ENCODE assay signal across 11 cellular contexts in genomic region chr12:57131896-57132744, GRCh38. TPM values are rescaled to one million over a fixed set of nuclear protein-coding genes. Genes with fewer than 3 reads are reported as not detected.
DNase-seq lines count a peak whose midpoint lies in the region; ATAC-seq and TF ChIP-seq lines count a peak whose summit lies in the region.
"Had no signal": no experiment of that assay in that cellular context is flagged by ENCODE, and none has a peak within 500 bp of the region (broad histone marks: within the 10 kb centered on the region; RNA-seq: fewer than 3 reads in every experiment).

No MANE protein-coding gene starts in this region.

- POLR2A ChIA-PET in MCF 10A (lab: Yijun Ruan, JAX) = interaction anchor here (0.6 to 2.3 kb wide), 5 partner anchors 18 to 35 kb away, joined by 3 to 12 read pairs (median 4); no protein-coding TSS in a partner anchor

- H3K4me3 ChIP-seq in mammary epithelial cell (replicated peaks in 1 of 3; ENCODE audit: insufficient read depth in 1 of 3, low read depth in 2 of 3, low read length in 3 of 3) = no peak overlapping the region
- no peak overlapping the region for H3K4me3 ChIP-seq in colonic mucosa
- peak overlapping the region in 1 of 2 donors; percentile 13 for H3K4me3 ChIP-seq in mucosa of rectum (ENCODE audit: low read length in 2 of 2)
- peak overlapping the region; percentile 23 for H3K4me3 ChIP-seq in upper lobe of right lung

- BruUV-seq in MCF 10A (replicated peaks; lab: Mats Ljungman, UMichigan) (no TSS peak), mammary epithelial cell (replicated peaks; lab: Mats Ljungman, UMichigan) (no TSS peak)

- no peak overlapping the region for H3K4me2 ChIP-seq in mammary epithelial cell (ENCODE audit: insufficient read depth, low read depth, low read length)

- no peak overlapping the region for H3K4me3 Mint-ChIP-seq in MCF 10A (ENCODE audit: unreplicated experiment)

- intact Hi-C loops in MCF 10A (cut with micrococcal nuclease) (no loop called here), mammary epithelial cell (cut with micrococcal nuclease) (no loop called here), colonic mucosa (cut with DNase I) (no loop called here), upper lobe of right lung (cut with DNase I) (loop anchor here (5.0 kb wide), 1 partner anchor 45 kb away; no protein-coding TSS in a partner anchor)

- DNase-seq in MCF 10A (ENCODE audit: unreplicated experiment) = no peak
- DNase-seq in mammary epithelial cell = no peak
- no peak for DNase-seq in colonic mucosa
- DNase-seq in upper lobe of right lung = no peak
- DNase-seq in GM20000 (ENCODE audit: low spot score) = no peak
- DNase-seq in dedifferentiated amniotic fluid mesenchymal stem cell (ENCODE audit: extremely low spot score) = no peak
- DNase-seq: KBM-7 had no signal

- H2AFZ ChIP-seq in mammary epithelial cell (ENCODE audit: low read depth, low read length) = no peak overlapping the region

- no peak for TF ChIP-seq CTCF in MCF 10A (IDR thresholded peaks at IDR 0.05; ENCODE audit: unreplicated experiment)
- TF ChIP-seq CTCF in mammary epithelial cell (conservative IDR thresholded peaks at IDR 0.05 in 1 of 2, IDR thresholded peaks at IDR 0.05 in 1 of 2; ENCODE audit: extremely low read depth in 1 of 2, insufficient read depth in 1 of 2, low read depth in 1 of 2, low read length in 2 of 2) = no peak
- TF ChIP-seq CTCF in colonic mucosa (IDR thresholded peaks at IDR 0.05) = no peak
- TF ChIP-seq CTCF in upper lobe of right lung (IDR thresholded peaks at IDR 0.05) = no peak
- no peak for TF ChIP-seq CTCF in GM20000 (IDR thresholded peaks at IDR 0.05; ENCODE audit: extremely low read depth, missing control alignments)

- no peaks in the 10 kb centered on the region for H3K9me3 Mint-ChIP-seq in MCF 10A (ENCODE audit: unreplicated experiment)

- H3K36me3 ChIP-seq in mammary epithelial cell (ENCODE audit: insufficient read depth, low read length) (no peaks in the 10 kb centered on the region), colonic mucosa (no peaks in the 10 kb centered on the region), mucosa of rectum (ENCODE audit: control insufficient read depth in 2 of 2, insufficient read depth in 2 of 2, low read length in 2 of 2) (no peaks in the 10 kb centered on the region), upper lobe of right lung (no peaks in the 10 kb centered on the region)

- H3K9ac ChIP-seq in mammary epithelial cell (ENCODE audit: insufficient read depth, low read length) (no peak overlapping the region), colonic mucosa (ENCODE audit: low read depth in 2 of 2, low read length in 2 of 2) (peak overlapping the region; percentile 39 to 87), mucosa of rectum (ENCODE audit: low read depth in 1 of 2, low read length in 2 of 2) (peak overlapping the region; percentile 12 to 43)

- H3K79me2 ChIP-seq in mammary epithelial cell (ENCODE audit: insufficient read depth, low read length) = no peaks in the 10 kb centered on the region

- ATAC-seq in upper lobe of right lung = no peak
- no peak for ATAC-seq in esophagus mucosa
- ATAC-seq: HCT116 had no signal

- H3K27me3 Mint-ChIP-seq in MCF 10A (ENCODE audit: insufficient read depth, unreplicated experiment) = no peaks in the 10 kb centered on the region

- H4K20me1 ChIP-seq in mammary epithelial cell (ENCODE audit: insufficient read depth, low read length) = no peaks in the 10 kb centered on the region

- in situ Hi-C loops in mammary epithelial cell (cut with MboI; ENCODE audit: low sequenced_read_pairs in 2 of 2) = no loop called here

- H3K9me3 ChIP-seq in mammary epithelial cell (replicated peaks; ENCODE audit: insufficient read depth, low read length) (no peaks in the 10 kb centered on the region), colonic mucosa (no peaks in the 10 kb centered on the region), mucosa of rectum (ENCODE audit: control insufficient read depth in 2 of 2, low read length in 2 of 2) (no peaks in the 10 kb centered on the region), upper lobe of right lung (no peaks in the 10 kb centered on the region)

- CTCF ChIA-PET in MCF 10A (lab: Yijun Ruan, JAX) (interaction anchor here (0.6 to 19.4 kb wide), 4 partner anchors 10 to 489 kb away, joined by 3 to 530 read pairs (median 4); no protein-coding TSS in a partner anchor), mammary epithelial cell (lab: Charles Lee; ENCODE audit: low non-redundant PET) (no interaction called here)

- H3K27me3 ChIP-seq in mammary epithelial cell (ENCODE audit: insufficient read depth, low read length) (no peaks in the 10 kb centered on the region), colonic mucosa (no peaks in the 10 kb centered on the region), mucosa of rectum (ENCODE audit: control insufficient read depth in 2 of 2, insufficient read depth in 2 of 2, low read length in 2 of 2) (no peaks in the 10 kb centered on the region), upper lobe of right lung (no peaks in the 10 kb centered on the region)

- H3K4me1 ChIP-seq in mammary epithelial cell (ENCODE audit: insufficient read depth, low read length) = peaks cover 5% of the 10 kb centered on the region
- H3K4me1 ChIP-seq in colonic mucosa = no peaks in the 10 kb centered on the region
- peaks cover 21 to 40% of the 10 kb centered on the region in 2 donors for H3K4me1 ChIP-seq in mucosa of rectum (ENCODE audit: control insufficient read depth in 2 of 2, insufficient read depth in 2 of 2, low read length in 2 of 2)
- H3K4me1 ChIP-seq in upper lobe of right lung = peaks cover 38% of the 10 kb centered on the region

- dilution Hi-C loops in mammary epithelial cell (cut with HindIII; ENCODE audit: low sequenced_read_pairs) = no loop called here

- H3K27ac ChIP-seq in mammary epithelial cell (ENCODE audit: insufficient read depth, low read depth, low read length) (no peak overlapping the region), colonic mucosa (peak overlapping the region; percentile 26), mucosa of rectum (ENCODE audit: low read depth in 2 of 2, low read length in 2 of 2) (peak overlapping the region; percentile 41 to 65), upper lobe of right lung (peak overlapping the region; percentile 71)

- H3K36me3 Mint-ChIP-seq in MCF 10A (ENCODE audit: insufficient read depth, unreplicated experiment) = peaks cover 5% of the 10 kb centered on the region

- WGBS in mammary epithelial cell (ENCODE audit: low coverage, missing lambda C conversion rate) = 48% methylated on average over 8 of the region's 9 CpGs

- H3K27ac Mint-ChIP-seq in MCF 10A (ENCODE audit: low read depth, unreplicated experiment) = peak overlapping the region; percentile 16

- peaks cover 40% of the 10 kb centered on the region for H3K4me1 Mint-ChIP-seq in MCF 10A (ENCODE audit: insufficient read depth, unreplicated experiment)

RNA-seq across cellular contexts. Expression of gene LRP1, which starts 3.8 kb away (rescaled TPM):
- total RNA-seq in MCF 10A (2022) = 18.9 and 25.3 TPM in 2 replicates
- total RNA-seq in mammary epithelial cell = 10 to 100 TPM; 33.2 to 57.0 TPM
- polyA plus RNA-seq in mammary epithelial cell = 11.3 TPM
- polyA minus RNA-seq in mammary epithelial cell = 75.1 TPM
- 100 to 1,000 TPM; 107 to 123 TPM for total RNA-seq in colonic mucosa
- total RNA-seq in upper lobe of right lung = 261 TPM
- 74.0 TPM for total RNA-seq in esophagus mucosa

RNA-seq across cellular contexts. Expression of gene LRP1-AS, which starts 15.3 kb away (rescaled TPM):
- total RNA-seq in MCF 10A (2022) (not detected in 2 replicates), mammary epithelial cell (not detected), colonic mucosa (not detected), upper lobe of right lung (not detected), esophagus mucosa (not detected)
- polyA plus RNA-seq in mammary epithelial cell = not detected
- polyA minus RNA-seq in mammary epithelial cell = not detected
- total RNA-seq: lower leg skin had no signal

RNA-seq across cellular contexts. Expression of gene STAT6, which starts 21.0 kb away (rescaled TPM):
- 99.7 and 122 TPM in 2 replicates for total RNA-seq in MCF 10A (2022)
- 100 to 1,000 TPM in 1 of 2 donors, 10 to 100 TPM in 1; 65.3 to 150 TPM for total RNA-seq in mammary epithelial cell
- 170 TPM for polyA plus RNA-seq in mammary epithelial cell
- polyA minus RNA-seq in mammary epithelial cell = 136 TPM
- 100 to 1,000 TPM; 161 to 181 TPM for total RNA-seq in colonic mucosa
- 230 TPM for total RNA-seq in upper lobe of right lung
- 108 TPM for total RNA-seq in esophagus mucosa

RNA-seq across cellular contexts. Expression of gene NAB2, which starts 43.2 kb away (rescaled TPM):
- total RNA-seq in MCF 10A (2022) (25.8 and 30.6 TPM in 2 replicates), mammary epithelial cell (10 to 100 TPM; 33.8 to 35.3 TPM), colonic mucosa (1 to 10 TPM; 4.8 to 7.0 TPM), upper lobe of right lung (37.3 TPM), esophagus mucosa (13.7 TPM)
- polyA plus RNA-seq in mammary epithelial cell = 28.4 TPM
- polyA minus RNA-seq in mammary epithelial cell = 66.6 TPM

RNA-seq across cellular contexts. Expression of gene NEMP1, which starts 53.5 kb away (rescaled TPM):
- total RNA-seq in MCF 10A (2022) (17.5 and 22.5 TPM in 2 replicates), mammary epithelial cell (10 to 100 TPM in 1 of 2 donors, 1 to 10 TPM in 1; 7.3 to 31.0 TPM), colonic mucosa (10 to 100 TPM in 1 of 2 donors, 1 to 10 TPM in 1; 7.3 to 21.1 TPM), upper lobe of right lung (14.1 TPM), esophagus mucosa (5.7 TPM)
- polyA plus RNA-seq in mammary epithelial cell = 11.4 TPM
- 22.2 TPM for polyA minus RNA-seq in mammary epithelial cell
